In the genomic region with DNA sequence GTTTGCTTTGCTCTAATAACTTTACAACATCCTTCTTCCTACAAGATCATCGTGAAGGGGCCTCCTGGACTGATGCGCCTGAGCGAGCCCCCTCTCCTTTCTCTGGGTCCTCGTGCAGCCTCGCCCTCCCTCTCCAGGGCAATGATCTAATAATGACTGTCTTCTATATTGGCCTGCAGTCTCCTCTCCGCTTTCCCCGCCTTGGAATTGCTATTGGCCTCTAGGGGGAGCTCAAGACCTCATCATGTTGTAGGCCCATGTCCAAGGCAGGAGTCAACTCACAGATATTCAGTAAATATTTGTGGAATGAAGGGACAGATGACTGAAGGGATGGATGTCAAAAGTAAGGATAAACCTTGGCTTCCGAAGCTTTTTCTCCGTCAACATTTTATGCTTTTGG, we compare ENCODE assay signal across 1 cellular context.
TF ChIP-seq lines count a peak whose summit lies in the region.

No MANE protein-coding gene starts in this region.

TF ChIP-seq in K562, 482 proteins besides CTCF, POLR2A, EP300 and RAD21 (continued from another document):
- TF ChIP-seq, protein P1, sequence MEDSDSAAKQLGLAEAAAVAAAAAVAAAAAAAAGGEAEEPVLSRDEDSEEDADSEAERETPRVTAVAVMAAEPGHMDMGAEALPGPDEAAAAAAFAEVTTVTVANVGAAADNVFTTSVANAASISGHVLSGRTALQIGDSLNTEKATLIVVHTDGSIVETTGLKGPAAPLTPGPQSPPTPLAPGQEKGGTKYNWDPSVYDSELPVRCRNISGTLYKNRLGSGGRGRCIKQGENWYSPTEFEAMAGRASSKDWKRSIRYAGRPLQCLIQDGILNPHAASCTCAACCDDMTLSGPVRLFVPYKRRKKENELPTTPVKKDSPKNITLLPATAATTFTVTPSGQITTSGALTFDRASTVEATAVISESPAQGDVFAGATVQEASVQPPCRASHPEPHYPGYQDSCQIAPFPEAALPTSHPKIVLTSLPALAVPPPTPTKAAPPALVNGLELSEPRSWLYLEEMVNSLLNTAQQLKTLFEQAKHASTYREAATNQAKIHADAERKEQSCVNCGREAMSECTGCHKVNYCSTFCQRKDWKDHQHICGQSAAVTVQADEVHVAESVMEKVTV (CRISPR knock-in tag; IDR thresholded peaks at IDR 0.05) = 0 out of 2 replicates have a peak, but pooled peaks have one; percentile 12
- TF ChIP-seq CBFA2T2 (conservative IDR thresholded peaks at IDR 0.05) (no peak), E2F3 (CRISPR knock-in tag; IDR thresholded peaks at IDR 0.05) (no peak), EHMT2 (IDR thresholded peaks at IDR 0.05) (peak; percentile 25; the same call in 1 of the 2 replicates), GTF2A2 (tag; IDR thresholded peaks at IDR 0.05) (no peak), SMC3 (conservative IDR thresholded peaks at IDR 0.05; ENCODE audit: insufficient read depth, low read depth, low read length) (peak; percentile 46; the same call in 1 of the 2 replicates), RHOXF2B (CRISPR knock-in tag; conservative IDR thresholded peaks at IDR 0.05) (no peak), RBM14 (IDR thresholded peaks at IDR 0.05; ENCODE audit: borderline replicate concordance, insufficient read depth, low read depth, low read length) (no peak), KAT7 (CRISPR knock-in tag; IDR thresholded peaks at IDR 0.05; ENCODE audit: borderline replicate concordance) (no peak)
- TF ChIP-seq, protein P2, sequence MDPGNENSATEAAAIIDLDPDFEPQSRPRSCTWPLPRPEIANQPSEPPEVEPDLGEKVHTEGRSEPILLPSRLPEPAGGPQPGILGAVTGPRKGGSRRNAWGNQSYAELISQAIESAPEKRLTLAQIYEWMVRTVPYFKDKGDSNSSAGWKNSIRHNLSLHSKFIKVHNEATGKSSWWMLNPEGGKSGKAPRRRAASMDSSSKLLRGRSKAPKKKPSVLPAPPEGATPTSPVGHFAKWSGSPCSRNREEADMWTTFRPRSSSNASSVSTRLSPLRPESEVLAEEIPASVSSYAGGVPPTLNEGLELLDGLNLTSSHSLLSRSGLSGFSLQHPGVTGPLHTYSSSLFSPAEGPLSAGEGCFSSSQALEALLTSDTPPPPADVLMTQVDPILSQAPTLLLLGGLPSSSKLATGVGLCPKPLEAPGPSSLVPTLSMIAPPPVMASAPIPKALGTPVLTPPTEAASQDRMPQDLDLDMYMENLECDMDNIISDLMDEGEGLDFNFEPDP (CRISPR knock-in tag; IDR thresholded peaks at IDR 0.05) = no peak
- TF ChIP-seq, protein P3, sequence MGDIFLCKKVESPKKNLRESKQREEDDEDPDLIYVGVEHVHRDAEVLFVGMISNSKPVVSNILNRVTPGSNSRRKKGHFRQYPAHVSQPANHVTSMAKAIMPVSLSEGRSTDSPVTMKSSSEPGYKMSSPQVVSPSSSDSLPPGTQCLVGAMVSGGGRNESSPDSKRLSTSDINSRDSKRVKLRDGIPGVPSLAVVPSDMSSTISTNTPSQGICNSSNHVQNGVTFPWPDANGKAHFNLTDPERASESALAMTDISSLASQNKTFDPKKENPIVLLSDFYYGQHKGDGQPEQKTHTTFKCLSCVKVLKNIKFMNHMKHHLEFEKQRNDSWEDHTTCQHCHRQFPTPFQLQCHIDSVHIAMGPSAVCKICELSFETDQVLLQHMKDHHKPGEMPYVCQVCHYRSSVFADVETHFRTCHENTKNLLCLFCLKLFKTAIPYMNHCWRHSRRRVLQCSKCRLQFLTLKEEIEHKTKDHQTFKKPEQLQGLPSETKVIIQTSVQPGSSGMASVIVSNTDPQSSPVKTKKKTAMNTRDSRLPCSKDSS (IDR thresholded peaks at IDR 0.05; ENCODE audit: low read depth, partially characterized antibody) = no peak
